In the genomic region with DNA sequence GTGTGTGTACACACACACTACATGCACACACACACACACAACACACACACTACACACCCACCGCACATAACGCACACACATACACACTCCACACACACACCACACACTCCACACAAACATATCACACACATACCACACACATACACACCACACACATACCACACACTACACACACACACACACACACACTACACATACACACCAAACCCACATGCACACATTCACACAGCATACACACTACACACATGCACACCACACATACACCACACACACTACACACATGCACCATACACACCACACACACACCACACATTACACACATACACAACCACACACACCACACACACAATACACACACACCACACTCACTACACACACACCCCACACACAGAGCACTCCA, we compare ENCODE assay signal across 16 cellular contexts.
A peak's percentile ranks its signal among the peaks of the same experiment; 100 is the strongest.
DNase-seq lines count a peak whose midpoint lies in the region; ATAC-seq, FAIRE-seq and TF ChIP-seq lines count a peak whose summit lies in the region.
"Had no signal": no experiment of that assay in that cellular context is flagged by ENCODE, and none has a peak within 500 bp of the region (broad histone marks: within the 10 kb centered on the region; RNA-seq: fewer than 3 reads in every experiment).

No MANE protein-coding gene starts in this region.

- FAIRE-seq in GM12891 (lab: Jason Lieb, UNC): peak; percentile 92

- H3K4me3 Mint-ChIP-seq in CD14-positive monocyte: no peak overlapping the region
- no peak overlapping the region for H3K4me3 Mint-ChIP-seq in activated naive CD8-positive, alpha-beta T cell treated with anti-CD3 and anti-CD28 coated beads, Interleukin-2, amount 50 U/mL, for 24 hours
- peak overlapping the region in 7 of 10 donors; percentile 12 to 64 (median 41) for H3K4me3 Mint-ChIP-seq in naive thymus-derived CD8-positive, alpha-beta T cell
- H3K4me3 Mint-ChIP-seq: activated CD8-positive, alpha-beta memory T cell treated with anti-CD3 and anti-CD28 coated beads, Interleukin-2, amount 10 ng/mL, durations not matched to agents 7 days and 5 days had no signal

- no peak for TF ChIP-seq POLR2A in GM12891 (IDR thresholded peaks at IDR 0.05; ENCODE audit: low read depth, low read length)

- H3K27me3 Mint-ChIP-seq in CD14-positive monocyte (ENCODE audit: low read depth in 3 of 3): peaks cover 0 to 12% (median 0%) of the 10 kb centered on the region in 3 donors
- H3K27me3 Mint-ChIP-seq in activated naive CD8-positive, alpha-beta T cell treated with anti-CD3 and anti-CD28 coated beads, Interleukin-2, amount 50 U/mL, for 24 hours: no peaks in the 10 kb centered on the region
- no peaks in the 10 kb centered on the region for H3K27me3 Mint-ChIP-seq in naive thymus-derived CD8-positive, alpha-beta T cell
- H3K27me3 Mint-ChIP-seq: activated CD8-positive, alpha-beta memory T cell treated with anti-CD3 and anti-CD28 coated beads, Interleukin-2, amount 10 ng/mL, durations not matched to agents 7 days and 5 days had no signal

- peak overlapping the region; percentile 54 to 100 (median 74) for H3K27ac Mint-ChIP-seq in CD14-positive monocyte
- peak overlapping the region; percentile 87 for H3K27ac Mint-ChIP-seq in activated naive CD8-positive, alpha-beta T cell treated with anti-CD3 and anti-CD28 coated beads, Interleukin-2, amount 50 U/mL, for 24 hours
- peak overlapping the region; percentile 34 to 93 (median 90) for H3K27ac Mint-ChIP-seq in naive thymus-derived CD8-positive, alpha-beta T cell
- H3K27ac Mint-ChIP-seq: progenitor cell of endocrine pancreas had no signal

- H3K4me1 Mint-ChIP-seq in CD14-positive monocyte: peaks cover 95% of the 10 kb centered on the region
- H3K4me1 Mint-ChIP-seq in activated naive CD8-positive, alpha-beta T cell treated with anti-CD3 and anti-CD28 coated beads, Interleukin-2, amount 50 U/mL, for 24 hours: peaks cover 63% of the 10 kb centered on the region
- H3K4me1 Mint-ChIP-seq in naive thymus-derived CD8-positive, alpha-beta T cell: peaks cover 48 to 79% (median 67%) of the 10 kb centered on the region in 4 donors

- no peak for DNase-seq in CD14-positive monocyte (ENCODE audit: low spot score)
- DNase-seq in GM12891 (ENCODE audit: insufficient read length, low spot score): no peak
- DNase-seq in activated naive CD8-positive, alpha-beta T cell treated with anti-CD3 and anti-CD28 coated beads, Interleukin-2, amount 50 U/mL, for 24 hours: no peak
- no peak for DNase-seq in naive thymus-derived CD8-positive, alpha-beta T cell
- no peak for DNase-seq in DMS114 treated with DMSO at 0.1 percent for 48 hours (lab: John Stamatoyannopoulos, UW; ENCODE audit: unreplicated experiment)
- DNase-seq: activated CD8-positive, alpha-beta memory T cell treated with anti-CD3 and anti-CD28 coated beads, Interleukin-2, amount 10 ng/mL, durations not matched to agents 7 days and 5 days; activated naive CD4-positive, alpha-beta T cell treated with anti-CD3 and anti-CD28 coated beads, Interleukin-2, amount 50 U/mL, for 16 hours; esophagus squamous epithelium; glutamatergic neuron; GOT3; NCI-H1694 treated with DMSO at 0.1 percent for 48 hours; NCI-H446 had no signal

- POLR2A ChIA-PET in naive thymus-derived CD8-positive, alpha-beta T cell (lab: Charles Lee): interaction anchor here (3.4 kb wide), 1 partner anchor 12 kb away, joined by 24 read pairs; no protein-coding TSS in a partner anchor

- H3K9me3 Mint-ChIP-seq in CD14-positive monocyte: peaks cover 0 to 1% (median 0%) of the 10 kb centered on the region in 7 donors
- no peaks in the 10 kb centered on the region for H3K9me3 Mint-ChIP-seq in activated naive CD8-positive, alpha-beta T cell treated with anti-CD3 and anti-CD28 coated beads, Interleukin-2, amount 50 U/mL, for 24 hours
- H3K9me3 Mint-ChIP-seq in naive thymus-derived CD8-positive, alpha-beta T cell: no peaks in the 10 kb centered on the region

- intact Hi-C loops in CD14-positive monocyte (cut with micrococcal nuclease): loop anchor here in 1 of 2 donors (5.0 kb wide), 1 partner anchor 83 kb away; no protein-coding TSS in a partner anchor

- TF ChIP-seq CTCF in CD14-positive monocyte (IDR thresholded peaks at IDR 0.05): no peak

- no peak for ATAC-seq in activated naive CD8-positive, alpha-beta T cell treated with anti-CD3 and anti-CD28 coated beads, Interleukin-2, amount 50 U/mL, for 24 hours
- no peak for ATAC-seq in naive thymus-derived CD8-positive, alpha-beta T cell
- ATAC-seq in HG03196 (IDR thresholded peaks at IDR 0.05; ENCODE audit: unreplicated experiment) (no peak), GM18511 (IDR thresholded peaks at IDR 0.05; ENCODE audit: unreplicated experiment) (no peak)
- ATAC-seq: activated CD8-positive, alpha-beta memory T cell treated with anti-CD3 and anti-CD28 coated beads, Interleukin-2, amount 10 ng/mL, durations not matched to agents 7 days and 5 days; Right ventricle myocardium inferior had no signal

- peaks cover 85 to 94% of the 10 kb centered on the region in 2 donors for H3K36me3 Mint-ChIP-seq in CD14-positive monocyte
- H3K36me3 Mint-ChIP-seq in activated naive CD8-positive, alpha-beta T cell treated with anti-CD3 and anti-CD28 coated beads, Interleukin-2, amount 50 U/mL, for 24 hours (ENCODE audit: low read depth): peaks cover 62% of the 10 kb centered on the region
- peaks cover 4 to 43% (median 15%) of the 10 kb centered on the region in 3 donors for H3K36me3 Mint-ChIP-seq in naive thymus-derived CD8-positive, alpha-beta T cell

TF ChIP-seq in GM12891, 5 proteins besides CTCF, POLR2A, EP300 and RAD21:
- TF ChIP-seq TAF1 (IDR thresholded peaks at IDR 0.05; ENCODE audit: low read depth, low read length): no peak
- TF ChIP-seq POLR2AphosphoS5 (IDR thresholded peaks at IDR 0.05; ENCODE audit: low read depth, low read length): no peak
- no peak for TF ChIP-seq PAX5 (IDR thresholded peaks at IDR 0.05; ENCODE audit: insufficient read depth, low read length, severe bottlenecking)
- no peak for TF ChIP-seq POU2F2 (IDR thresholded peaks at IDR 0.05; ENCODE audit: low read depth, low read length)
- TF ChIP-seq SPI1 (IDR thresholded peaks at IDR 0.05; ENCODE audit: low read depth, low read length): no peak

Comparison
In these comparisons a context has a peak if more than half of its experiments do, and no peak if none do; other contexts are left out.
1. H3K4me3 Mint-ChIP-seq: peak in naive thymus-derived CD8-positive, alpha-beta T cell (7 of 10); none in CD14-positive monocyte (0 of 2) and activated naive CD8-positive, alpha-beta T cell treated with anti-CD3 and anti-CD28 coated beads, Interleukin-2, amount 50 U/mL, for 24 hours (single experiment).
2. Peak in every context shown above with its lines, with median percentiles within 50 percentile points of each other: H3K27ac Mint-ChIP-seq.